Comparison of ENCODE assay signal across 8 cellular contexts in the genomic region with DNA sequence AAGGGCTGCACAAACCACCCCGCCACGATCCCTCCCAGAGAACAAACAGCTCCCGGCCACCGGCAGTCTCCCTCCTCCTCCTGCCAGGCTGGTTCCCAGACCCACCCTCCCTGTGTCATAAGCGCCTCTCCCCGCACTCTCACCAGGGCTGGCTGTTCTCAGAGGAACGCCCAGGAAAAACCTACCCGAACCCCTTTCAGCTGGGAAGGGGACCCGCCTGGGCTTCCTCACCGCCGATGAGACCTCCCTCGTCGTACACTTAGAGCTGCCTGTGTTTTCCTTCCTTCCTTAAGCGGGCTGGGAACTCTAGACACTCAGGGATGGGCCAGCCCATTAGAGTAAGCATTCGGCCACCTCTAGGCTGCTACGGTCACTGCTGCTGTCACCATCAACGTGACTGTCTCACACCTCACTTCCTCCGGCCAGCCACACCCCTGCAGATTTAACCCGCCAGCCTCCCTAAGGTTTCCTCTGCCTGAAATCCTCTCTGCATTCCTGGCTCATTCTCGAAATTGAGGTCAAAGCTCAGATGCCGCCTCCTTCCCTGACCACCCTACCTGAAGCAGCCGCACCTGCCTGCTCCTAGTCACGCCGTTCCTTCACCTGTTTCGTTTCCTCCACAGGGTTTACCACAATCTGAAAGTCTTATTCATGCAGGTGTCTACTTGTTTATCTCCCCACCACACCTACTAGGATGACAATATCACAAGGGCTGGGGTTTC. TPM values are rescaled to one million over a fixed set of nuclear protein-coding genes. Genes with fewer than 3 reads are reported as not detected.
DNase-seq lines count a peak whose midpoint lies in the region; ATAC-seq, FAIRE-seq and TF ChIP-seq lines count a peak whose summit lies in the region.

No MANE protein-coding gene starts in this region.

- H3K27ac ChIP-seq in A549 (peak overlapping the region; percentile 50 to 74), hepatocyte (peak overlapping the region; percentile 96), small intestine (ENCODE audit: low read depth in 1 of 2, low read length in 1 of 2) (peak overlapping the region; percentile 33 to 93), Karpas-422 (ENCODE audit: low read length) (no peak overlapping the region)

- H3K4me2 ChIP-seq in A549 (peak overlapping the region; percentile 96), hepatocyte (peak overlapping the region; percentile 75), Karpas-422 (ENCODE audit: low read depth, low read length, poor library complexity, severe bottlenecking) (no peak overlapping the region)

- no peaks in the 10 kb centered on the region for H4K20me1 ChIP-seq in hepatocyte (ENCODE audit: insufficient read depth, poor library complexity, severe bottlenecking)
- peaks cover 12% of the 10 kb centered on the region; the same call in 1 of the 2 replicates for H4K20me1 ChIP-seq in Karpas-422 (ENCODE audit: insufficient read depth, low read depth, low read length)

- no peak for TF ChIP-seq RAD21 in A549 (conservative IDR thresholded peaks at IDR 0.05 in 1 of 2, IDR thresholded peaks at IDR 0.05 in 1 of 2)

- H3K27me3 ChIP-seq in hepatocyte (peaks cover 9% of the 10 kb centered on the region), small intestine (ENCODE audit: control insufficient read depth in 2 of 2, insufficient read depth in 2 of 2, low read length in 2 of 2) (peaks cover 0 to 6% of the 10 kb centered on the region in 2 donors), Karpas-422 (ENCODE audit: low read length) (no peaks in the 10 kb centered on the region)

- H2AFZ ChIP-seq in hepatocyte: no peak overlapping the region
- H2AFZ ChIP-seq in Karpas-422 (ENCODE audit: low read length): no peak overlapping the region

- TF ChIP-seq CTCF in A549 (IDR thresholded peaks at IDR 0.05) (no peak), GM20000 (IDR thresholded peaks at IDR 0.05; ENCODE audit: extremely low read depth, missing control alignments) (no peak), hepatocyte (IDR thresholded peaks at IDR 0.05; ENCODE audit: poor library complexity) (no peak)

- DNase-seq in A549 (ENCODE audit: low read depth in 1 of 2, low spot score in 1 of 2) (peak; percentile 82 to 84), GM20000 (ENCODE audit: low spot score) (peak; percentile 60), T-helper 17 cell (no peak), hepatocyte (ENCODE audit: low spot score) (peak; percentile 82), small intestine (peak; percentile 83), Karpas-422 (no peak)

- H3K9me2 ChIP-seq in hepatocyte (replicated peaks; ENCODE audit: insufficient read depth): no peaks in the 10 kb centered on the region
- no peaks in the 10 kb centered on the region for H3K9me2 ChIP-seq in Karpas-422 (replicated peaks; ENCODE audit: insufficient read depth, low read length)

- H3K4me3 ChIP-seq in A549 (peak overlapping the region; percentile 43), hepatocyte (peak overlapping the region; percentile 2), small intestine (ENCODE audit: low read depth in 1 of 2, low read length in 2 of 2) (peak overlapping the region in 1 of 2 donors; percentile 18), Karpas-422 (ENCODE audit: low read length) (no peak overlapping the region)

- H3K9ac ChIP-seq in Karpas-422 (ENCODE audit: low read length): no peak overlapping the region

- peaks cover 2% of the 10 kb centered on the region for H3K36me3 Mint-ChIP-seq in T-helper 17 cell (ENCODE audit: low read depth)

- H3K9me3 ChIP-seq in A549 (no peaks in the 10 kb centered on the region), T-helper 17 cell (ENCODE audit: control insufficient read depth, low read length, poor library complexity, severe bottlenecking) (no peaks in the 10 kb centered on the region), hepatocyte (ENCODE audit: low read depth) (no peaks in the 10 kb centered on the region), small intestine (ENCODE audit: control insufficient read depth, low read depth) (no peaks in the 10 kb centered on the region), Karpas-422 (ENCODE audit: low read length) (no peaks in the 10 kb centered on the region)

- peaks cover 27% of the 10 kb centered on the region for H3K4me1 ChIP-seq in A549
- peaks cover 4% of the 10 kb centered on the region for H3K4me1 ChIP-seq in hepatocyte (ENCODE audit: insufficient read depth)
- H3K4me1 ChIP-seq in small intestine (ENCODE audit: control insufficient read depth in 2 of 2, insufficient read depth in 1 of 2, low read depth in 1 of 2, low read length in 1 of 2): no peaks in the 10 kb centered on the region
- H3K4me1 ChIP-seq in Karpas-422 (ENCODE audit: low read length): no peaks in the 10 kb centered on the region

- WGBS in A549 (ENCODE audit: missing lambda C conversion rate): 4% methylated on average over 23 of the region's 25 CpGs
- 4% methylated on average over 21 of the region's 25 CpGs for WGBS in hepatocyte (ENCODE audit: low lambda C conversion rate, missing lambda C conversion rate)
- 1 to 4% (median 3%) methylated on average over 24 to 25 of the region's 25 CpGs for WGBS in small intestine, 3 donors

- H3K79me2 ChIP-seq in hepatocyte (no peaks in the 10 kb centered on the region), Karpas-422 (ENCODE audit: low read length) (no peaks in the 10 kb centered on the region)

- FAIRE-seq in A549 (lab: Jason Lieb, UNC) (peak; percentile 39), small intestine (lab: Jason Lieb, UNC) (no peak)

- peaks cover 20% of the 10 kb centered on the region for H3K4me1 Mint-ChIP-seq in T-helper 17 cell

- POLR2A ChIA-PET in A549 (lab: Yijun Ruan, JAX): interaction anchor here (0.6 to 1.0 kb wide), 2 partner anchors 17 to 182 kb away, joined by 3 to 6 read pairs; no protein-coding TSS in a partner anchor

- CTCF ChIA-PET in A549 (lab: Yijun Ruan, JAX): interaction anchor here (1.9 kb wide), 1 partner anchor 19 kb away, joined by 11 read pairs; no protein-coding TSS in a partner anchor

- H3K27me3 Mint-ChIP-seq in T-helper 17 cell: peaks cover 24% of the 10 kb centered on the region

- no peak for TF ChIP-seq EP300 in A549 (IDR thresholded peaks at IDR 0.05)

- H3K4me3 Mint-ChIP-seq in T-helper 17 cell: peak overlapping the region; percentile 76

- H3K36me3 ChIP-seq in hepatocyte (replicated peaks; ENCODE audit: insufficient read depth, low read depth) (no peaks in the 10 kb centered on the region), small intestine (ENCODE audit: control insufficient read depth in 2 of 2, insufficient read depth in 2 of 2, low read length in 2 of 2) (no peaks in the 10 kb centered on the region), Karpas-422 (ENCODE audit: insufficient read depth, low read length) (no peaks in the 10 kb centered on the region)

- ATAC-seq in A549 (peak; percentile 78), T-helper 17 cell (peak; percentile 56), HG03354 (IDR thresholded peaks at IDR 0.05; ENCODE audit: poor library complexity, severe bottlenecking, unreplicated experiment) (no peak), GM19463 (IDR thresholded peaks at IDR 0.05; ENCODE audit: unreplicated experiment) (no peak)

- TF ChIP-seq POLR2A in A549 (IDR thresholded peaks at IDR 0.05; ENCODE audit: low read length): no peak

- peak overlapping the region; percentile 1 for H3K27ac Mint-ChIP-seq in T-helper 17 cell

RNA-seq across cellular contexts. Expression of a gene that starts 6.3 kb away (rescaled TPM):
- polyA plus RNA-seq in A549 (2011; rRNA removed) (10.6 and 10.7 TPM in 2 replicates), A549 (2017; fragmentation: RNase III; extraction: RNeasy Plus Mini Kit Qiagen cat#74134 plus additional on column Dnase treatment) (11.3 to 13.0 TPM (median 12.8 TPM) in 3 replicates), hepatocyte (17.7 and 21.9 TPM in 2 replicates), small intestine (10 to 100 TPM; 21.3 to 28.4 (median 23.0) TPM)
- polyA plus RNA-seq in A549 (2012; cell fraction: cytosol; rRNA removed): 14.8 and 17.3 TPM in 2 replicates
- polyA plus RNA-seq in A549 (2012; cell fraction: nucleus; rRNA removed): 30.0 and 32.8 TPM in 2 replicates
- polyA minus RNA-seq in A549 (2011; rRNA and poly(A)+ RNA removed): 22.1 and 29.9 TPM in 2 replicates
- total RNA-seq in T-helper 17 cell (10 to 100 TPM; 11.3 to 12.9 TPM), hepatocyte (14.5 and 17.3 TPM in 2 replicates)
- total RNA-seq in Karpas-422 (2014; rRNA removed; shearing (Covaris generic); ENCODE audit: low replicate concordance): 16.4 and 23.8 TPM in 2 replicates

RNA-seq across cellular contexts. Expression of a gene that starts 6.4 kb away (rescaled TPM):
- polyA plus RNA-seq in A549 (2011; rRNA removed): 3.8 and 5.3 TPM in 2 replicates
- polyA plus RNA-seq in A549 (2012; cell fraction: cytosol; rRNA removed): 4.5 and 6.0 TPM in 2 replicates
- 12.4 and 13.7 TPM in 2 replicates for polyA plus RNA-seq in A549 (2012; cell fraction: nucleus; rRNA removed)
- polyA plus RNA-seq in A549 (2017; fragmentation: RNase III; extraction: RNeasy Plus Mini Kit Qiagen cat#74134 plus additional on column Dnase treatment): 3.5 to 3.8 TPM (median 3.7 TPM) in 3 replicates
- 2.4 and 3.8 TPM in 2 replicates for polyA minus RNA-seq in A549 (2011; rRNA and poly(A)+ RNA removed)
- 1 to 10 TPM; 1.8 to 3.3 TPM for total RNA-seq in T-helper 17 cell
- total RNA-seq in hepatocyte: 20.5 and 25.7 TPM in 2 replicates
- polyA plus RNA-seq in hepatocyte: 33.8 and 49.6 TPM in 2 replicates
- polyA plus RNA-seq in small intestine: 10 to 100 TPM; 17.2 to 23.8 (median 21.0) TPM
- total RNA-seq in Karpas-422 (2014; rRNA removed; shearing (Covaris generic); ENCODE audit: low replicate concordance): not detected in 2 replicates

RNA-seq across cellular contexts. Expression of a gene that starts 31.2 kb away (rescaled TPM):
- polyA plus RNA-seq in A549 (2011; rRNA removed): 0.08 and 0.17 TPM in 2 replicates
- 0.07 and 0.25 TPM in 2 replicates for polyA plus RNA-seq in A549 (2012; cell fraction: cytosol; rRNA removed)
- polyA plus RNA-seq in A549 (2012; cell fraction: nucleus; rRNA removed): 0.54 and 0.87 TPM in 2 replicates
- 0.08 to 0.12 TPM in 2 of 3 replicates, not detected in the other for polyA plus RNA-seq in A549 (2017; fragmentation: RNase III; extraction: RNeasy Plus Mini Kit Qiagen cat#74134 plus additional on column Dnase treatment)
- polyA minus RNA-seq in A549 (2011; rRNA and poly(A)+ RNA removed): 0.24 TPM in 1 of 2 replicates, not detected in the other
- total RNA-seq in T-helper 17 cell: 10 to 100 TPM in 1 of 2 donors, 1 to 10 TPM in 1; 1.8 to 22.1 TPM
- total RNA-seq in hepatocyte: 0.07 TPM in 1 of 2 replicates, not detected in the other
- 0.24 and 0.93 TPM in 2 replicates for polyA plus RNA-seq in hepatocyte
- polyA plus RNA-seq in small intestine: under 1 TPM in 1 of 3 donors, not detected in 2; 0.15 TPM
- 0.26 TPM in 1 of 2 replicates, not detected in the other for total RNA-seq in Karpas-422 (2014; rRNA removed; shearing (Covaris generic); ENCODE audit: low replicate concordance)

RNA-seq across cellular contexts. Expression of a gene that starts 48.1 kb away (rescaled TPM):
- polyA plus RNA-seq in A549 (2011; rRNA removed) (18.0 and 22.0 TPM in 2 replicates), A549 (2017; fragmentation: RNase III; extraction: RNeasy Plus Mini Kit Qiagen cat#74134 plus additional on column Dnase treatment) (62.1 to 70.3 TPM (median 70.2 TPM) in 3 replicates), hepatocyte (74.5 and 83.6 TPM in 2 replicates), small intestine (100 to 1,000 TPM in 2 of 3 donors, 10 to 100 TPM in 1; 96.6 to 192 (median 166) TPM)
- polyA plus RNA-seq in A549 (2012; cell fraction: cytosol; rRNA removed): 64.3 and 73.9 TPM in 2 replicates
- polyA plus RNA-seq in A549 (2012; cell fraction: nucleus; rRNA removed): 423 and 463 TPM in 2 replicates
- 19.0 and 20.4 TPM in 2 replicates for polyA minus RNA-seq in A549 (2011; rRNA and poly(A)+ RNA removed)
- total RNA-seq in T-helper 17 cell (100 to 1,000 TPM; 133 to 173 TPM), hepatocyte (69.7 and 71.8 TPM in 2 replicates)
- total RNA-seq in Karpas-422 (2014; rRNA removed; shearing (Covaris generic); ENCODE audit: low replicate concordance): 81.8 and 267 TPM in 2 replicates

Comparison
In these comparisons a context has a peak if more than half of its experiments do, and no peak if none do; other contexts are left out.
1. ATAC-seq: peak in A549 (2 of 2) and T-helper 17 cell (single experiment); none in HG03354 (single experiment) and GM19463 (single experiment).
2. DNase-seq: peak in A549 (2 of 2), GM20000 (single experiment), hepatocyte (single experiment) and small intestine (single experiment); none in T-helper 17 cell (0 of 3) and Karpas-422 (single experiment).